ENCODE assay signal across 20 cellular contexts in genomic region chr2:100826494-100826893, GRCh38. TPM values are rescaled to one million over a fixed set of nuclear protein-coding genes. Genes with fewer than 3 reads are reported as not detected.
DNase-seq lines count a peak whose midpoint lies in the region; ATAC-seq and TF ChIP-seq lines count a peak whose summit lies in the region.
"Had no signal": no experiment of that assay in that cellular context is flagged by ENCODE, and none has a peak within 500 bp of the region (broad histone marks: within the 10 kb centered on the region; RNA-seq: fewer than 3 reads in every experiment).

No MANE protein-coding gene starts in this region.

- WGBS in right cardiac atrium, result 90% methylated on average over 2 of the region's 2 CpGs

- intact Hi-C loops in left ventricle myocardium inferior (cut with micrococcal nuclease), result no loop called here
- intact Hi-C loops in right cardiac atrium (cut with DNase I), result no loop called here
- intact Hi-C loops in gastrocnemius medialis (cut with DNase I; ENCODE audit: low total_unique reads), result loop anchor here (10.0 kb wide), 1 partner anchor 478 kb away; the partner anchor contains the start of gene RNF149

- no peak overlapping the region for H3K4me3 ChIP-seq in left ventricle myocardium inferior
- no peak overlapping the region for H3K4me3 ChIP-seq in right cardiac atrium (ENCODE audit: low read length)
- H3K4me3 ChIP-seq in gastrocnemius medialis, result no peak overlapping the region
- H3K4me3 ChIP-seq: BLaER1 treated with 17β-estradiol and CSF1 and Interleukin-3, amounts not matched to agents 10 nM and 100 nM; GM23248 had no signal

- in situ Hi-C loops in gastrocnemius medialis (cut with MboI; ENCODE audit: low sequenced_read_pairs in 4 of 4), result no loop called here

- H3K9me3 ChIP-seq in left ventricle myocardium inferior (replicated peaks) (peaks cover 20% of the 10 kb centered on the region), right cardiac atrium (ENCODE audit: control insufficient read depth, low read length) (no peaks in the 10 kb centered on the region), gastrocnemius medialis (no peaks in the 10 kb centered on the region)
- H3K9me3 ChIP-seq: BE2C had no signal

- TF ChIP-seq POLR2A in gastrocnemius medialis (IDR thresholded peaks at IDR 0.05), result no peak

- H3K36me3 ChIP-seq in left ventricle myocardium inferior (no peaks in the 10 kb centered on the region), gastrocnemius medialis (no peaks in the 10 kb centered on the region)
- H3K36me3 ChIP-seq: BE2C; BLaER1 treated with 17β-estradiol and CSF1 and Interleukin-3, amounts not matched to agents 10 nM and 100 nM had no signal

- ATAC-seq in right cardiac atrium (no peak), gastrocnemius medialis (no peak)

- DNase-seq in left ventricle myocardium inferior, result no peak
- no peak for DNase-seq in right cardiac atrium
- peak; percentile 22 for DNase-seq in HT-29 (ENCODE audit: low spot score)
- DNase-seq in gastrocnemius medialis, result no peak
- DNase-seq in SKM-1 (lab: John Stamatoyannopoulos, UW; ENCODE audit: unreplicated experiment), result no peak
- no peak for DNase-seq in NCI-H2029 (lab: John Stamatoyannopoulos, UW)
- no peak for DNase-seq in NCI-H2227 treated with DMSO at 0.1 percent for 48 hours (lab: John Stamatoyannopoulos, UW)
- DNase-seq: ACHN; AML-193; BE2C; CD4-positive, alpha-beta memory T cell; COR-L47; DMS153; DND-41; GM23248; H7; HCEC 1CT had no signal

- TF ChIP-seq CTCF in left ventricle myocardium inferior (IDR thresholded peaks at IDR 0.05; ENCODE audit: borderline replicate concordance) (no peak), VCaP (conservative IDR thresholded peaks at IDR 0.05) (no peak), gastrocnemius medialis (IDR thresholded peaks at IDR 0.05 in 4 of 5, conservative IDR thresholded peaks at IDR 0.05 in 1 of 5) (no peak)

- H3K27me3 ChIP-seq in left ventricle myocardium inferior (ENCODE audit: low read depth) (no peaks in the 10 kb centered on the region), right cardiac atrium (ENCODE audit: control insufficient read depth, insufficient read depth) (no peaks in the 10 kb centered on the region), gastrocnemius medialis (no peaks in the 10 kb centered on the region)

- H3K27ac ChIP-seq in left ventricle myocardium inferior (replicated peaks) (peak overlapping the region; percentile 94), right cardiac atrium (ENCODE audit: low read length) (no peak overlapping the region), VCaP (peak overlapping the region; percentile 28), gastrocnemius medialis (peak overlapping the region in 3 of 4 donors; percentile 7 to 92 (median 55))
- H3K27ac ChIP-seq: 22Rv1; BLaER1 treated with 17β-estradiol and CSF1 and Interleukin-3, amounts not matched to agents 10 nM and 100 nM; GM23248 had no signal

- peaks cover 59% of the 10 kb centered on the region for H3K4me1 ChIP-seq in left ventricle myocardium inferior
- H3K4me1 ChIP-seq in right cardiac atrium (ENCODE audit: control insufficient read depth, insufficient read depth, low read length), result peaks cover 4% of the 10 kb centered on the region
- peaks cover 47 to 51% of the 10 kb centered on the region in 2 donors for H3K4me1 ChIP-seq in gastrocnemius medialis
- H3K4me1 ChIP-seq: BE2C; BLaER1 treated with 17β-estradiol and CSF1 and Interleukin-3, amounts not matched to agents 10 nM and 100 nM had no signal

RNA-seq across cellular contexts. Expression of gene NPAS2, which starts 6.6 kb away (rescaled TPM):
- total RNA-seq in left ventricle myocardium inferior (51.0 TPM), right cardiac atrium (10 to 100 TPM; 39.1 to 53.4 (median 43.3) TPM), gastrocnemius medialis (10 to 100 TPM; 11.4 to 48.2 (median 36.6) TPM)
- polyA plus RNA-seq in right cardiac atrium, result 36.8 TPM
- 9.8 and 10.5 TPM in 2 replicates for total RNA-seq in HT-29 (2014; rRNA removed; shearing (Covaris generic))
